In genomic region chr12:114412307-114412706, GRCh38 we compare ENCODE assay signal across 1 cellular context.
TF ChIP-seq lines count a peak whose summit lies in the region.

No MANE protein-coding gene starts in this region.

TF ChIP-seq in GM23338, 12 proteins besides CTCF, POLR2A, EP300 and RAD21 (continued from another document):
- no peak for TF ChIP-seq REST (IDR thresholded peaks at IDR 0.05; ENCODE audit: unreplicated experiment)
